ENCODE assay signal across 11 cellular contexts in the genomic region with DNA sequence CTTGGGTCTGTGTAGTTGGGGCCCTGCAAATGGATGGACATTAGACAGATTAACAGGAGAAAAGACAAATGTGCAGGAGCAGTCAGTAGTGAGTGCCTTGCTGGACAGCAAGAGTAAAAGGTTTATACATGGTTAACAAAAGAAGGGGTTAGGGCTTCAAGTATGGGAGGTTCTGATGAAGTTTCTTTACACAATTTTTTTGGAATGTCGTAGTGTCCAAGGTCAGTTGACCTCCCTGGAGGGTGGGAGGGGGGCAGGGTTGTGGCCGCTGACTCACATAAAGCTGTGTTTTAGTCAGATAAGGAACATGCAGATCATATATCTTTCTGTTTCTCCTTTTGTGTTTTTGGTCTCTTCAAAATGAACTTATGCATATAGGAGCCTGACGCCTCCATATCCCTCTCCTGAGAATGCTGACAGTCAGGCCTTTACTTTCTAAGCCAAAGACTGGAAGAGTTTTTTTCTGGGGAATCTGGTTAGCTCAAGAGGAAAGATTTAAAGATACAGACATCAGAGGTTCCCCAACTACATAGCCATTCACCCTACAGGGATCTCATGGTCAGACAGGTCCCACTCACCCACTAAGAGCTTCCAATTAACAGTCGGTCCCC.
DNase-seq lines count a peak whose midpoint lies in the region; ATAC-seq and TF ChIP-seq lines count a peak whose summit lies in the region.
"Had no signal": no experiment of that assay in that cellular context is flagged by ENCODE, and none has a peak within 500 bp of the region (broad histone marks: within the 10 kb centered on the region; RNA-seq: fewer than 3 reads in every experiment).

No MANE protein-coding gene starts in this region.

- H3K79me1 ChIP-seq in IMR-90 (ENCODE audit: low read depth in 1 of 2, low read length in 2 of 2) = no peaks in the 10 kb centered on the region
- H3K79me1 ChIP-seq in mesenchymal stem cell (replicated peaks; ENCODE audit: low read length, poor library complexity, severe bottlenecking) = no peaks in the 10 kb centered on the region

- BruUV-seq in IMR-90 (replicated peaks; lab: Mats Ljungman, UMichigan) = no TSS peak

- peak overlapping the region; percentile 38; the same call in 1 of the 2 replicates for H3K4ac ChIP-seq in IMR-90 (ENCODE audit: low read depth, low read length)
- no peak overlapping the region for H3K4ac ChIP-seq in mesenchymal stem cell (ENCODE audit: low read depth in 1 of 2, low read length in 2 of 2)

- H3K4me1 ChIP-seq in IMR-90 (ENCODE audit: control insufficient read depth, insufficient read depth, low read length) (peaks cover 10% of the 10 kb centered on the region), mesenchymal stem cell (ENCODE audit: control insufficient read depth, insufficient read depth, low read depth, low read length) (peaks cover 9% of the 10 kb centered on the region)

- H3K23ac ChIP-seq in IMR-90 (ENCODE audit: low read depth, low read length) (no peak overlapping the region), mesenchymal stem cell (ENCODE audit: low read length in 2 of 2) (no peak overlapping the region)

- no peak for TF ChIP-seq POLR2A in IMR-90 (IDR thresholded peaks at IDR 0.05; ENCODE audit: low read depth, low read length)

- no peaks in the 10 kb centered on the region for H4K20me1 ChIP-seq in IMR-90 (ENCODE audit: insufficient read depth, low read length)

- CTCF ChIA-PET in IMR-90 (lab: Yijun Ruan, JAX) = interaction anchor here (1.1 to 1.4 kb wide), 2 partner anchors 21 to 79 kb away, joined by 3 read pairs; no protein-coding TSS in a partner anchor

- H3K56ac ChIP-seq in IMR-90 (ENCODE audit: extremely low read depth, insufficient read depth, low read length) = no peak overlapping the region; the same call in 1 of the 2 replicates

- DNase-seq in AG20443 (ENCODE audit: low spot score) (peak; percentile 76), IMR-90 (peak; percentile 87), astrocyte of the spinal cord (ENCODE audit: low read depth, low spot score) (peak; percentile 81), mesenchymal stem cell (peak; percentile 78), sciatic nerve (ENCODE audit: low spot score) (no peak), NCI-H2081 (lab: John Stamatoyannopoulos, UW) (no peak), D341Med (ENCODE audit: low spot score) (no peak)
- DNase-seq: head of caudate nucleus had no signal

- H2AK5ac ChIP-seq in IMR-90 (ENCODE audit: low read depth, low read length) (peak overlapping the region; percentile 68; the same call in 1 of the 2 replicates), mesenchymal stem cell (ENCODE audit: low read length, severe bottlenecking) (no peak overlapping the region)

- H3K18ac ChIP-seq in IMR-90 (ENCODE audit: low read depth, low read length) (peak overlapping the region; percentile 87), mesenchymal stem cell (ENCODE audit: low read depth in 1 of 2, low read length in 2 of 2) (peak overlapping the region; percentile 10 to 86)

- H4K91ac ChIP-seq in IMR-90 (ENCODE audit: insufficient read depth, low read depth, low read length) (peak overlapping the region; percentile 78; the same call in 1 of the 2 replicates), mesenchymal stem cell (ENCODE audit: low read length) (no peak overlapping the region)

- dilution Hi-C loops in IMR-90 (cut with HindIII; ENCODE audit: low sequenced_read_pairs, unreplicated experiment) = no loop called here

- H2BK5ac ChIP-seq in IMR-90 (ENCODE audit: low read depth, low read length, poor library complexity, severe bottlenecking) (no peak overlapping the region), mesenchymal stem cell (ENCODE audit: low read depth, low read length, poor library complexity, severe bottlenecking) (peak overlapping the region; percentile 71)

- H2BK15ac ChIP-seq in IMR-90 (ENCODE audit: low read depth, low read length) (peak overlapping the region; percentile 64; the same call in 1 of the 3 replicates), mesenchymal stem cell (ENCODE audit: low read depth, poor library complexity, severe bottlenecking) (no peak overlapping the region)

- H3K4me2 ChIP-seq in IMR-90 (ENCODE audit: low read depth, low read length) (peak overlapping the region; percentile 9), mesenchymal stem cell (ENCODE audit: low read length, poor library complexity, severe bottlenecking) (peak overlapping the region; percentile 20)

- H3K9ac ChIP-seq in IMR-90 (ENCODE audit: low read depth, low read length) (no peak overlapping the region), mesenchymal stem cell (ENCODE audit: low read length) (peak overlapping the region; percentile 66)

- peak; percentile 86 for ATAC-seq in IMR-90 (ENCODE audit: low read depth)
- no peak for ATAC-seq in sciatic nerve
- ATAC-seq in HG03025 (IDR thresholded peaks at IDR 0.05; ENCODE audit: low FRiP score, unreplicated experiment) = no peak
- ATAC-seq: activated T-helper 17 cell treated with anti-CD3 and anti-CD28 coated beads, Interleukin-2, amount 50 U/mL, for 72 hours had no signal

- no peak overlapping the region for H3K4me3 ChIP-seq in IMR-90 (ENCODE audit: insufficient read depth, low read depth, low read length)
- no peak overlapping the region for H3K4me3 ChIP-seq in astrocyte of the spinal cord (ENCODE audit: low read depth, low read length)
- peak overlapping the region in 1 of 2 experiments; percentile 21 for H3K4me3 ChIP-seq in mesenchymal stem cell (ENCODE audit: insufficient read depth in 1 of 2, low read depth in 1 of 2, low read length in 2 of 2)

- intact Hi-C loops in IMR-90 (cut with micrococcal nuclease) = no loop called here
- intact Hi-C loops in sciatic nerve (cut with DNase I) = no loop called here

- H3K27ac ChIP-seq in IMR-90 (ENCODE audit: insufficient read depth, low read length) = peak overlapping the region; percentile 78
- peak overlapping the region; percentile 76 for H3K27ac ChIP-seq in mesenchymal stem cell (ENCODE audit: low read length, poor library complexity, severe bottlenecking)
- H3K27ac ChIP-seq: C4-2B had no signal

- H3K14ac ChIP-seq in IMR-90 (replicated peaks; ENCODE audit: low read depth, low read length) (peak overlapping the region; percentile 59; the same call in 1 of the 2 replicates), mesenchymal stem cell (ENCODE audit: low read length in 2 of 2) (no peak overlapping the region)

- no peaks in the 10 kb centered on the region for H3K36me3 ChIP-seq in IMR-90 (ENCODE audit: control insufficient read depth, insufficient read depth, low read length)
- H3K36me3 ChIP-seq in mesenchymal stem cell (ENCODE audit: control insufficient read depth in 1 of 2, insufficient read depth in 2 of 2, low read depth in 1 of 2, low read length in 2 of 2) = no peaks in the 10 kb centered on the region

- H3K27me3 ChIP-seq in IMR-90 (ENCODE audit: control insufficient read depth, insufficient read depth, low read length) = no peaks in the 10 kb centered on the region; the same call in 1 of the 2 replicates
- no peaks in the 10 kb centered on the region for H3K27me3 ChIP-seq in mesenchymal stem cell (ENCODE audit: control insufficient read depth in 1 of 2, insufficient read depth in 1 of 2, low read length in 2 of 2)

- peaks cover 11% of the 10 kb centered on the region for H3K9me1 ChIP-seq in IMR-90 (ENCODE audit: insufficient read depth, low read length)

- no peak overlapping the region for H2AFZ ChIP-seq in IMR-90 (replicated peaks; ENCODE audit: low read length, poor library complexity)
- no peak overlapping the region for H2AFZ ChIP-seq in mesenchymal stem cell (ENCODE audit: low read depth, low read length)

- no peak overlapping the region for H2AK9ac ChIP-seq in IMR-90 (replicated peaks; ENCODE audit: low read depth, low read length, poor library complexity)

- peak overlapping the region; percentile 68 to 94 for H2BK12ac ChIP-seq in mesenchymal stem cell (ENCODE audit: low read length in 2 of 2)

- H4K8ac ChIP-seq in IMR-90 (ENCODE audit: low read depth in 2 of 2, low read length in 2 of 2) = peak overlapping the region in 1 of 2 experiments; percentile 70; a peak in 2 of 4 replicates
- H4K8ac ChIP-seq in mesenchymal stem cell (ENCODE audit: low read length) = no peak overlapping the region

- TF ChIP-seq RAD21 in IMR-90 (IDR thresholded peaks at IDR 0.05; ENCODE audit: low read length) = 0 out of 2 replicates have a peak, but pooled peaks have one; percentile 3

- in situ Hi-C loops in IMR-90 (cut with MboI; ENCODE audit: low sequenced_read_pairs) (no loop called here), astrocyte of the spinal cord (cut with HindIII; ENCODE audit: low sequenced_read_pairs) (no loop called here)

- H2BK120ac ChIP-seq in IMR-90 (ENCODE audit: low read depth, low read length) (peak overlapping the region; percentile 83), mesenchymal stem cell (ENCODE audit: low read depth, low read length) (no peak overlapping the region)

- H4K5ac ChIP-seq in IMR-90 (ENCODE audit: low read depth, low read length) = no peak overlapping the region

- no CpG with 5 or more reads among the region's 4 CpGs for WGBS in IMR-90 (ENCODE audit: extremely low coverage in 2 of 2, insufficient read length in 1 of 2), 2 experiments
- WGBS in mesenchymal stem cell = 0% methylated on average over 2 of the region's 4 CpGs

- POLR2A ChIA-PET in IMR-90 (lab: Charles Lee; ENCODE audit: unreplicated experiment) = no interaction called here

- TF ChIP-seq CTCF in IMR-90 (conservative IDR thresholded peaks at IDR 0.05; ENCODE audit: low read depth, low read length) = no peak
- TF ChIP-seq CTCF in astrocyte of the spinal cord (IDR thresholded peaks at IDR 0.05; ENCODE audit: low read depth, low read length) = no peak

- H2BK20ac ChIP-seq in IMR-90 (ENCODE audit: low read depth, low read length) = peak overlapping the region; percentile 66

- H3K9me3 ChIP-seq in IMR-90 (ENCODE audit: control insufficient read depth, insufficient read depth, low read length) (peaks cover 6% of the 10 kb centered on the region), mesenchymal stem cell (ENCODE audit: control insufficient read depth, low read length) (no peaks in the 10 kb centered on the region)

TF ChIP-seq in IMR-90, 13 proteins besides CTCF, POLR2A, EP300 and RAD21 (continues in another document):
- TF ChIP-seq, protein P1, sequence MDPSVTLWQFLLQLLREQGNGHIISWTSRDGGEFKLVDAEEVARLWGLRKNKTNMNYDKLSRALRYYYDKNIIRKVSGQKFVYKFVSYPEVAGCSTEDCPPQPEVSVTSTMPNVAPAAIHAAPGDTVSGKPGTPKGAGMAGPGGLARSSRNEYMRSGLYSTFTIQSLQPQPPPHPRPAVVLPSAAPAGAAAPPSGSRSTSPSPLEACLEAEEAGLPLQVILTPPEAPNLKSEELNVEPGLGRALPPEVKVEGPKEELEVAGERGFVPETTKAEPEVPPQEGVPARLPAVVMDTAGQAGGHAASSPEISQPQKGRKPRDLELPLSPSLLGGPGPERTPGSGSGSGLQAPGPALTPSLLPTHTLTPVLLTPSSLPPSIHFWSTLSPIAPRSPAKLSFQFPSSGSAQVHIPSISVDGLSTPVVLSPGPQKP (IDR thresholded peaks at IDR 0.05; ENCODE audit: borderline replicate concordance, low read depth, low read length) = no peak
- no peak for TF ChIP-seq CEBPB (IDR thresholded peaks at IDR 0.05; ENCODE audit: low read depth, low read length)
- no peak for TF ChIP-seq SMC3 (IDR thresholded peaks at IDR 0.05; ENCODE audit: low read depth, low read length)
- TF ChIP-seq FOS (IDR thresholded peaks at IDR 0.05; ENCODE audit: low read depth, low read length) = peak; percentile 60
- no peak for TF ChIP-seq NFE2L2 (IDR thresholded peaks at IDR 0.05; ENCODE audit: low read depth, low read length)

Comparison
In these comparisons a context has a peak if more than half of its experiments do, and no peak if none do; other contexts are left out.
1. DNase-seq: peak in AG20443 (single experiment), IMR-90 (single experiment), astrocyte of the spinal cord (single experiment) and mesenchymal stem cell (single experiment); none in sciatic nerve (single experiment), NCI-H2081 (0 of 2) and D341Med (single experiment).